Comparison of ENCODE assay signal across 2 cellular contexts in genomic region chr4:167282171-167282864, GRCh38.
A peak's percentile ranks its signal among the peaks of the same experiment; 100 is the strongest.
TF ChIP-seq lines count a peak whose summit lies in the region.

No MANE protein-coding gene starts in this region.

TF ChIP-seq in GM23338, 12 proteins besides CTCF, POLR2A, EP300 and RAD21:
- TF ChIP-seq EZH2 (IDR thresholded peaks at IDR 0.05; ENCODE audit: low read depth, unreplicated experiment) (no peak), POLR2AphosphoS5 (IDR thresholded peaks at IDR 0.05; ENCODE audit: low read depth) (no peak), ZNF331 (CRISPR knock-in tag; IDR thresholded peaks at IDR 0.05; ENCODE audit: low read depth) (no peak), ETS1 (IDR thresholded peaks at IDR 0.05) (no peak), STAT1 (IDR thresholded peaks at IDR 0.05; ENCODE audit: unreplicated experiment) (no peak), NANOG (IDR thresholded peaks at IDR 0.05; ENCODE audit: borderline replicate concordance) (no peak), JUNB (IDR thresholded peaks at IDR 0.05; ENCODE audit: unreplicated experiment) (no peak), ZNF114 (CRISPR knock-in tag; IDR thresholded peaks at IDR 0.05) (no peak), EZH2phosphoT487 (IDR thresholded peaks at IDR 0.05; ENCODE audit: unreplicated experiment) (no peak)
- TF ChIP-seq, protein P1, sequence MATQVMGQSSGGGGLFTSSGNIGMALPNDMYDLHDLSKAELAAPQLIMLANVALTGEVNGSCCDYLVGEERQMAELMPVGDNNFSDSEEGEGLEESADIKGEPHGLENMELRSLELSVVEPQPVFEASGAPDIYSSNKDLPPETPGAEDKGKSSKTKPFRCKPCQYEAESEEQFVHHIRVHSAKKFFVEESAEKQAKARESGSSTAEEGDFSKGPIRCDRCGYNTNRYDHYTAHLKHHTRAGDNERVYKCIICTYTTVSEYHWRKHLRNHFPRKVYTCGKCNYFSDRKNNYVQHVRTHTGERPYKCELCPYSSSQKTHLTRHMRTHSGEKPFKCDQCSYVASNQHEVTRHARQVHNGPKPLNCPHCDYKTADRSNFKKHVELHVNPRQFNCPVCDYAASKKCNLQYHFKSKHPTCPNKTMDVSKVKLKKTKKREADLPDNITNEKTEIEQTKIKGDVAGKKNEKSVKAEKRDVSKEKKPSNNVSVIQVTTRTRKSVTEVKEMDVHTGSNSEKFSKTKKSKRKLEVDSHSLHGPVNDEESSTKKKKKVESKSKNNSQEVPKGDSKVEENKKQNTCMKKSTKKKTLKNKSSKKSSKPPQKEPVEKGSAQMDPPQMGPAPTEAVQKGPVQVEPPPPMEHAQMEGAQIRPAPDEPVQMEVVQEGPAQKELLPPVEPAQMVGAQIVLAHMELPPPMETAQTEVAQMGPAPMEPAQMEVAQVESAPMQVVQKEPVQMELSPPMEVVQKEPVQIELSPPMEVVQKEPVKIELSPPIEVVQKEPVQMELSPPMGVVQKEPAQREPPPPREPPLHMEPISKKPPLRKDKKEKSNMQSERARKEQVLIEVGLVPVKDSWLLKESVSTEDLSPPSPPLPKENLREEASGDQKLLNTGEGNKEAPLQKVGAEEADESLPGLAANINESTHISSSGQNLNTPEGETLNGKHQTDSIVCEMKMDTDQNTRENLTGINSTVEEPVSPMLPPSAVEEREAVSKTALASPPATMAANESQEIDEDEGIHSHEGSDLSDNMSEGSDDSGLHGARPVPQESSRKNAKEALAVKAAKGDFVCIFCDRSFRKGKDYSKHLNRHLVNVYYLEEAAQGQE (IDR thresholded peaks at IDR 0.05; ENCODE audit: unreplicated experiment): no peak
TF ChIP-seq in GM23338: peak in this region for 0.

TF ChIP-seq in GM12878, 131 proteins besides CTCF, POLR2A, EP300 and RAD21:
- TF ChIP-seq JUNB (IDR thresholded peaks at IDR 0.05) (peak; percentile 42), NR2C1 (IDR thresholded peaks at IDR 0.05) (no peak), BCL11A (IDR thresholded peaks at IDR 0.05; ENCODE audit: low read depth, low read length) (0 out of 2 replicates have a peak, but pooled peaks have one; percentile 17), DPF2 (IDR thresholded peaks at IDR 0.05) (no peak), CREM (IDR thresholded peaks at IDR 0.05; ENCODE audit: low read depth) (no peak), EED (IDR thresholded peaks at IDR 0.05; ENCODE audit: low read depth) (no peak), ZNF207 (IDR thresholded peaks at IDR 0.05; ENCODE audit: borderline replicate concordance) (no peak), ATF3 (IDR thresholded peaks at IDR 0.05; ENCODE audit: borderline replicate concordance, extremely low read depth, low read depth, low read length) (no peak)
